8 cellular contexts compared by ENCODE assay signal in genomic region chr7:43639858-43640491, GRCh38. TPM values are rescaled to one million over a fixed set of nuclear protein-coding genes. Genes with fewer than 3 reads are reported as not detected.
A peak's percentile ranks its signal among the peaks of the same experiment; 100 is the strongest.
DNase-seq lines count a peak whose midpoint lies in the region; ATAC-seq and TF ChIP-seq lines count a peak whose summit lies in the region.

No MANE protein-coding gene starts in this region.

- H3K4me3 ChIP-seq in body of pancreas = no peak overlapping the region

- H3K27me3 ChIP-seq in body of pancreas (no peaks in the 10 kb centered on the region), layer of hippocampus (ENCODE audit: control insufficient read depth, insufficient read depth, low read length) (no peaks in the 10 kb centered on the region)

- in situ Hi-C loops in Caki2 (cut with HindIII; ENCODE audit: low pct_unique_long_range_greater_than_20kb, low sequenced_read_pairs) = no loop called here
- in situ Hi-C loops in KBM-7 (cut with MboI; ENCODE audit: low pct_unique_long_range_greater_than_20kb, low sequenced_read_pairs) = no loop called here

- no peaks in the 10 kb centered on the region for H3K9me3 ChIP-seq in body of pancreas

- DNase-seq in Caki2 (ENCODE audit: low read depth) = peak; percentile 63
- peak; percentile 73 for DNase-seq in NCI-H2081 treated with DMSO at 0.1 percent for 48 hours (lab: John Stamatoyannopoulos, UW)
- peak; percentile 64 to 84 (median 76) for DNase-seq in body of pancreas
- peak; percentile 95 for DNase-seq in stromal cell of bone marrow (ENCODE audit: low read depth)
- DNase-seq in RPMI8226 = no peak
- DNase-seq in KBM-7 = no peak

- no peak for TF ChIP-seq CTCF in body of pancreas (IDR thresholded peaks at IDR 0.05)

- 23 to 30% methylated on average over 6 of the region's 6 CpGs for WGBS in body of pancreas, 2 donors

- intact Hi-C loops in body of pancreas (cut with DNase I) = no loop called here

- H3K4me1 ChIP-seq in body of pancreas = peaks cover 33% of the 10 kb centered on the region

- peak overlapping the region; percentile 31 to 83 (median 68) for H3K27ac ChIP-seq in body of pancreas
- H3K27ac ChIP-seq in layer of hippocampus (ENCODE audit: low read depth, low read length) = peak overlapping the region; percentile 58

- TF ChIP-seq POLR2A in body of pancreas (IDR thresholded peaks at IDR 0.05) = no peak

- no peaks in the 10 kb centered on the region for H3K36me3 ChIP-seq in body of pancreas (replicated peaks in 1 of 2; ENCODE audit: insufficient read depth in 1 of 2, low read depth in 2 of 2)

- ATAC-seq in body of pancreas (peak; percentile 88), HG03095 (IDR thresholded peaks at IDR 0.05; ENCODE audit: unreplicated experiment) (no peak)

RNA-seq across cellular contexts. Expression of gene STK17A, which starts 57.1 kb away (rescaled TPM):
- 54.6 and 68.4 TPM in 2 replicates for total RNA-seq in Caki2 (2014; rRNA removed; shearing (Covaris generic); ENCODE audit: low replicate concordance)
- total RNA-seq in body of pancreas = 10 to 100 TPM in 1 of 2 donors, 1 to 10 TPM in 1; 8.6 to 18.7 TPM

Comparison
In these comparisons a context has a peak if more than half of its experiments do, and no peak if none do; other contexts are left out.
1. DNase-seq: peak in Caki2 (single experiment), NCI-H2081 treated with DMSO at 0.1 percent for 48 hours (single experiment), body of pancreas (4 of 4) and stromal cell of bone marrow (single experiment); none in RPMI8226 (single experiment) and KBM-7 (single experiment).